ENCODE assay signal across 11 cellular contexts in genomic region chr11:14872032-14872431, GRCh38.
"Had no signal": no experiment of that assay in that cellular context is flagged by ENCODE, and none has a peak within 500 bp of the region (broad histone marks: within the 10 kb centered on the region; RNA-seq: fewer than 3 reads in every experiment).

No MANE protein-coding gene starts in this region.

- H3K9me3 Mint-ChIP-seq: neural progenitor cell had no signal

- DNase-seq: activated CD4-positive, alpha-beta T cell treated with anti-CD3 and anti-CD28 coated beads for 4 hours; activated CD8-positive, alpha-beta memory T cell treated with anti-CD3 and anti-CD28 coated beads for 24 hours; activated effector memory CD4-positive, alpha-beta T cell treated with Interleukin-2 at 50 U/mL for 16 hours; adrenal gland; erythroblast; left colon; midbrain; SJCRH30; SW 1271 had no signal

- H3K4me3 Mint-ChIP-seq: neural progenitor cell had no signal

- ATAC-seq: left colon, sciatic nerve had no signal

- H3K27ac Mint-ChIP-seq: neural progenitor cell had no signal
